33 cellular contexts compared by ENCODE assay signal in genomic region chr22:44284711-44285110, GRCh38. TPM values are rescaled to one million over a fixed set of nuclear protein-coding genes. Genes with fewer than 3 reads are reported as not detected.
"Had no signal": no experiment of that assay in that cellular context is flagged by ENCODE, and none has a peak within 500 bp of the region (broad histone marks: within the 10 kb centered on the region; RNA-seq: fewer than 3 reads in every experiment).

No MANE protein-coding gene starts in this region.

- H3K4me3 Mint-ChIP-seq: activated CD4-positive, alpha-beta memory T cell treated with anti-CD3 and anti-CD28 coated beads for 36 hours; activated CD4-positive, alpha-beta T cell treated with anti-CD3 and anti-CD28 coated beads for 36 hours; activated CD4-positive, alpha-beta T cell treated with anti-CD3 and anti-CD28 coated beads, Interleukin-2, amount 10 ng/mL, durations not matched to agents 24 days and 14 days; activated CD8-positive, alpha-beta memory T cell treated with anti-CD3 and anti-CD28 coated beads, Interleukin-2, amount 10 ng/mL, durations not matched to agents 7 days and 5 days; activated CD8-positive, alpha-beta T cell treated with anti-CD3 and anti-CD28 coated beads, Interleukin-2, amount 10 ng/mL, durations not matched to agents 7 days and 5 days; activated naive CD4-positive, alpha-beta T cell treated with anti-CD3 and anti-CD28 coated beads for 36 hours; activated naive CD8-positive, alpha-beta T cell; activated T-helper 1 cell treated with anti-CD3 and anti-CD28 coated beads, Interleukin-12 subunit alpha, Interleukin-12 subunit beta, Interleukin-2, Interleukin-4 antibody, amounts not matched to agents 30 ng/mL and 10 ng/mL and 1 ng/mL, durations not matched to agents 14 hours and 24 hours and 36 hours had no signal

- FAIRE-seq: astrocyte, colon, endometrium, endothelial cell of umbilical vein had no signal

- H3K4me3 ChIP-seq: esophagus squamous epithelium, heart left ventricle had no signal

- H3K36me3 ChIP-seq: brain microvascular endothelial cell, esophagus squamous epithelium, heart left ventricle had no signal

- H3K9me3 Mint-ChIP-seq: activated CD4-positive, alpha-beta memory T cell treated with anti-CD3 and anti-CD28 coated beads for 36 hours; activated CD4-positive, alpha-beta T cell treated with anti-CD3 and anti-CD28 coated beads, Interleukin-2, amount 10 ng/mL, durations not matched to agents 24 days and 14 days; activated naive CD4-positive, alpha-beta T cell treated with anti-CD3 and anti-CD28 coated beads for 36 hours; activated T-helper 1 cell treated with anti-CD3 and anti-CD28 coated beads, Interleukin-12 subunit alpha, Interleukin-12 subunit beta, Interleukin-2, Interleukin-4 antibody, amounts not matched to agents 30 ng/mL and 10 ng/mL and 1 ng/mL, durations not matched to agents 14 hours and 24 hours and 36 hours; activated T-helper 2 cell treated with anti-CD3 and anti-CD28 coated beads, Interferon-gamma antibody, Interleukin-2, Interleukin-4, amounts not matched to agents 10 μg/mL and 5 μg/mL and 100 μg/mL, durations not matched to agents 14 hours and 24 hours and 36 hours had no signal

- H3K27me3 Mint-ChIP-seq: activated CD4-positive, alpha-beta T cell treated with anti-CD3 and anti-CD28 coated beads, Interleukin-2, amount 10 ng/mL, durations not matched to agents 24 days and 14 days had no signal

- H3K27ac Mint-ChIP-seq: activated CD4-positive, alpha-beta memory T cell treated with anti-CD3 and anti-CD28 coated beads for 36 hours; activated CD4-positive, alpha-beta T cell treated with anti-CD3 and anti-CD28 coated beads for 36 hours; activated CD4-positive, alpha-beta T cell treated with anti-CD3 and anti-CD28 coated beads, Interleukin-2, amount 10 ng/mL, durations not matched to agents 24 days and 14 days; activated CD8-positive, alpha-beta memory T cell treated with anti-CD3 and anti-CD28 coated beads, Interleukin-2, amount 10 ng/mL, durations not matched to agents 7 days and 5 days; activated CD8-positive, alpha-beta T cell treated with anti-CD3 and anti-CD28 coated beads, Interleukin-2, amount 10 ng/mL, durations not matched to agents 7 days and 5 days; activated naive CD4-positive, alpha-beta T cell treated with anti-CD3 and anti-CD28 coated beads for 36 hours; activated naive CD8-positive, alpha-beta T cell; activated T-helper 1 cell treated with anti-CD3 and anti-CD28 coated beads, Interleukin-12 subunit alpha, Interleukin-12 subunit beta, Interleukin-2, Interleukin-4 antibody, amounts not matched to agents 30 ng/mL and 10 ng/mL and 1 ng/mL, durations not matched to agents 14 hours and 24 hours and 36 hours; activated T-helper 2 cell treated with anti-CD3 and anti-CD28 coated beads, Interferon-gamma antibody, Interleukin-2, Interleukin-4, amounts not matched to agents 10 μg/mL and 5 μg/mL and 100 μg/mL, durations not matched to agents 14 hours and 24 hours and 36 hours had no signal

- H3K9me3 ChIP-seq: esophagus squamous epithelium, heart left ventricle had no signal

- ATAC-seq: activated CD4-positive, alpha-beta T cell treated with anti-CD3 and anti-CD28 coated beads for 36 hours; activated CD8-positive, alpha-beta memory T cell treated with anti-CD3 and anti-CD28 coated beads, Interleukin-2, amount 10 ng/mL, durations not matched to agents 7 days and 5 days; activated CD8-positive, alpha-beta T cell treated with anti-CD3 and anti-CD28 coated beads, Interleukin-2, amount 10 ng/mL, durations not matched to agents 7 days and 5 days; heart left ventricle had no signal

- H3K36me3 Mint-ChIP-seq: activated CD4-positive, alpha-beta memory T cell treated with anti-CD3 and anti-CD28 coated beads for 36 hours; activated CD8-positive, alpha-beta memory T cell treated with anti-CD3 and anti-CD28 coated beads, Interleukin-2, amount 10 ng/mL, durations not matched to agents 7 days and 5 days; activated naive CD8-positive, alpha-beta T cell had no signal

- H3K4me1 Mint-ChIP-seq: activated CD4-positive, alpha-beta T cell treated with anti-CD3 and anti-CD28 coated beads for 36 hours; activated CD4-positive, alpha-beta T cell treated with anti-CD3 and anti-CD28 coated beads, Interleukin-2, amount 10 ng/mL, durations not matched to agents 24 days and 14 days; activated CD8-positive, alpha-beta memory T cell treated with anti-CD3 and anti-CD28 coated beads, Interleukin-2, amount 10 ng/mL, durations not matched to agents 7 days and 5 days had no signal

- DNase-seq: activated CD4-positive, alpha-beta memory T cell treated with anti-CD3 and anti-CD28 coated beads for 36 hours; activated CD4-positive, alpha-beta T cell treated with anti-CD3 and anti-CD28 coated beads for 36 hours; activated CD4-positive, alpha-beta T cell treated with anti-CD3 and anti-CD28 coated beads, Interleukin-2, amount 10 ng/mL, durations not matched to agents 24 days and 14 days; activated CD4-positive, CD25-positive, alpha-beta regulatory T cell; activated CD4-positive, CD25-positive, alpha-beta regulatory T cell treated with anti-CD3 and anti-CD28 coated beads, Interleukin-2, amount 50 U/mL, for 72 hours; activated CD8-positive, alpha-beta memory T cell treated with anti-CD3 and anti-CD28 coated beads, Interleukin-2, amount 10 ng/mL, durations not matched to agents 7 days and 5 days; activated CD8-positive, alpha-beta memory T cell treated with anti-CD3 and anti-CD28 coated beads, Interleukin-2, amount 50 U/mL, for 4 hours; activated CD8-positive, alpha-beta T cell treated with anti-CD3 and anti-CD28 coated beads, Interleukin-2, amount 10 ng/mL, durations not matched to agents 7 days and 5 days; activated effector memory CD4-positive, alpha-beta T cell treated with anti-CD3 and anti-CD28 coated beads, Interleukin-2, amount 50 U/mL, for 16 hours; activated naive CD4-positive, alpha-beta T cell treated with anti-CD3 and anti-CD28 coated beads for 36 hours; activated T-cell treated with anti-CD3 and anti-CD28 coated beads, Interleukin-2, amount 50 U/mL, for 1 hour; activated T-cell treated with anti-CD3 and anti-CD28 coated beads, Interleukin-2, amount 50 U/mL, for 48 hours; amniotic stem cell; anterior cingulate cortex; brain microvascular endothelial cell; caudate nucleus; cortex of kidney; dermis blood vessel endothelial cell; effector CD4-positive, alpha-beta T cell; esophagus squamous epithelium; foreskin melanocyte; T-helper 2 cell had no signal

- H3K4me1 ChIP-seq: heart left ventricle had no signal

- H3K27ac ChIP-seq: brain microvascular endothelial cell, epithelial cell of prostate, esophagus squamous epithelium, heart left ventricle had no signal

- H3K27me3 ChIP-seq: brain microvascular endothelial cell had no signal

RNA-seq across cellular contexts. Expression of gene SHISAL1, which starts 28.0 kb away (rescaled TPM):
- total RNA-seq: activated CD4-positive, alpha-beta memory T cell treated with anti-CD3 and anti-CD28 coated beads for 36 hours; activated CD4-positive, alpha-beta T cell treated with anti-CD3 and anti-CD28 coated beads for 36 hours; activated CD4-positive, alpha-beta T cell treated with anti-CD3 and anti-CD28 coated beads, Interleukin-2, amount 10 ng/mL, durations not matched to agents 24 days and 14 days; activated CD8-positive, alpha-beta memory T cell treated with anti-CD3 and anti-CD28 coated beads for 36 hours; activated CD8-positive, alpha-beta memory T cell treated with anti-CD3 and anti-CD28 coated beads, Interleukin-2, amount 10 ng/mL, durations not matched to agents 7 days and 5 days; activated CD8-positive, alpha-beta T cell treated with anti-CD3 and anti-CD28 coated beads, Interleukin-2, amount 10 ng/mL, durations not matched to agents 7 days and 5 days; activated naive CD4-positive, alpha-beta T cell treated with anti-CD3 and anti-CD28 coated beads for 36 hours; activated T-helper 1 cell treated with anti-CD3 and anti-CD28 coated beads, Interleukin-12 subunit alpha, Interleukin-12 subunit beta, Interleukin-2, Interleukin-4 antibody, amounts not matched to agents 30 ng/mL and 10 ng/mL and 1 ng/mL, durations not matched to agents 14 hours and 24 hours and 36 hours; activated T-helper 2 cell treated with anti-CD3 and anti-CD28 coated beads, Interferon-gamma antibody, Interleukin-2, Interleukin-4, amounts not matched to agents 10 μg/mL and 5 μg/mL and 100 μg/mL, durations not matched to agents 14 hours and 24 hours and 36 hours; dermis blood vessel endothelial cell; T-helper 1 cell treated with Interleukin-12 subunit alpha and Interleukin-12 subunit beta and Interleukin-4 antibody, amounts not matched to agents 30 ng/mL and 1 ng/mL, for 36 hours had no signal
